ENCODE assay signal across 10 cellular contexts in genomic region chr18:7273301-7273911, GRCh38. TPM values are rescaled to one million over a fixed set of nuclear protein-coding genes. Genes with fewer than 3 reads are reported as not detected.
DNase-seq lines count a peak whose midpoint lies in the region; ATAC-seq and TF ChIP-seq lines count a peak whose summit lies in the region.
"Had no signal": no experiment of that assay in that cellular context is flagged by ENCODE, and none has a peak within 500 bp of the region (broad histone marks: within the 10 kb centered on the region; RNA-seq: fewer than 3 reads in every experiment).

No MANE protein-coding gene starts in this region.

- H3K9me3 ChIP-seq in fibroblast of lung (ENCODE audit: control insufficient read depth, insufficient read depth, low read depth, low read length) (no peaks in the 10 kb centered on the region), neuronal stem cell (replicated peaks in 1 of 2; ENCODE audit: control insufficient read depth in 2 of 2, insufficient read depth in 1 of 2, low read depth in 1 of 2, low read length in 2 of 2) (peaks cover 0 to 4% of the 10 kb centered on the region in 2 donors)

- H4K91ac ChIP-seq in neuronal stem cell (ENCODE audit: low read depth, low read length, poor library complexity) = no peak overlapping the region

- no peak overlapping the region for H4K8ac ChIP-seq in neuronal stem cell (ENCODE audit: low read depth, low read length)

- H3K36me3 ChIP-seq in fibroblast of lung (ENCODE audit: control insufficient read depth, insufficient read depth, low read length) (no peaks in the 10 kb centered on the region), neuronal stem cell (replicated peaks in 1 of 2; ENCODE audit: control insufficient read depth in 2 of 2, insufficient read depth in 2 of 2, low read length in 2 of 2) (no peaks in the 10 kb centered on the region)

- no peak overlapping the region for H2BK5ac ChIP-seq in neuronal stem cell (ENCODE audit: low read length)

- H3K4me3 ChIP-seq in fibroblast of lung (replicated peaks in 1 of 4; ENCODE audit: control extremely low read depth in 1 of 4, insufficient read depth in 1 of 4, low read depth in 3 of 4, low read length in 4 of 4) (no peak overlapping the region), neuronal stem cell (ENCODE audit: low read length in 2 of 2) (no peak overlapping the region)

- H2BK12ac ChIP-seq in neuronal stem cell (ENCODE audit: low read length) = no peak overlapping the region

- no peaks in the 10 kb centered on the region for H4K20me1 ChIP-seq in fibroblast of lung (ENCODE audit: control insufficient read depth, extremely low read depth, insufficient read depth, low read length)

- H3K27me3 ChIP-seq in fibroblast of lung (ENCODE audit: control insufficient read depth, insufficient read depth, low read length) (no peaks in the 10 kb centered on the region), neuronal stem cell (ENCODE audit: control insufficient read depth in 3 of 3, insufficient read depth in 3 of 3, low read depth in 1 of 3, low read length in 3 of 3) (peaks cover 0 to 3% (median 0%) of the 10 kb centered on the region in 3 experiments)

- H3K4ac ChIP-seq in neuronal stem cell (ENCODE audit: low read length) = no peak overlapping the region

- no peak overlapping the region for H3K23ac ChIP-seq in neuronal stem cell (ENCODE audit: low read depth, low read length, poor library complexity)

- H3K9ac ChIP-seq in fibroblast of lung (ENCODE audit: insufficient read depth, low read length) (no peak overlapping the region), neuronal stem cell (ENCODE audit: low read depth, low read length, poor library complexity) (no peak overlapping the region)

- H3K79me2 ChIP-seq in fibroblast of lung (ENCODE audit: control insufficient read depth, insufficient read depth, low read length) = no peaks in the 10 kb centered on the region

- peak overlapping the region; percentile 33 for H3K4me2 ChIP-seq in fibroblast of lung (ENCODE audit: extremely low read depth, insufficient read depth, low read length)
- H3K4me2 ChIP-seq in neuronal stem cell (ENCODE audit: insufficient read depth, low read length, poor library complexity, severe bottlenecking) = no peak overlapping the region

- H2AFZ ChIP-seq in fibroblast of lung (ENCODE audit: low read length) (peak overlapping the region; percentile 58), neuronal stem cell (ENCODE audit: low read length) (peak overlapping the region; percentile 67)

- H3K79me1 ChIP-seq in neuronal stem cell (ENCODE audit: low read depth, low read length) = no peaks in the 10 kb centered on the region

- H3K14ac ChIP-seq in neuronal stem cell (ENCODE audit: low read length) = no peak overlapping the region

- no peak for TF ChIP-seq CTCF in fibroblast of lung (conservative IDR thresholded peaks at IDR 0.05 in 1 of 2, IDR thresholded peaks at IDR 0.05 in 1 of 2; ENCODE audit: low read depth in 1 of 2, low read length in 2 of 2)

- H2BK120ac ChIP-seq in neuronal stem cell (ENCODE audit: low read depth, low read length) = no peak overlapping the region

- ATAC-seq in GM18873 (IDR thresholded peaks at IDR 0.05; ENCODE audit: low FRiP score, unreplicated experiment) = no peak

- no peak overlapping the region for H2AK5ac ChIP-seq in neuronal stem cell (ENCODE audit: low read depth, low read length)

- DNase-seq in A172 (ENCODE audit: low spot score) = peak; percentile 73
- DNase-seq in NCI-H226 = peak; percentile 18
- peak; percentile 51 to 85 for DNase-seq in fibroblast of lung (ENCODE audit: low read depth in 2 of 2)
- no peak for DNase-seq in neuronal stem cell (ENCODE audit: low spot score)
- no peak for DNase-seq in epidermal melanocyte (ENCODE audit: insufficient read length, low spot score)
- DNase-seq in activated CD4-positive, alpha-beta T cell treated with anti-CD3 and anti-CD28 coated beads for 4 hours = no peak
- no peak for DNase-seq in NCI-H446 (lab: John Stamatoyannopoulos, UW)
- DNase-seq: activated CD8-positive, alpha-beta memory T cell treated with anti-CD3 and anti-CD28 coated beads, Interleukin-2, amount 50 U/mL, for 48 hours had no signal

- H3K27ac ChIP-seq in fibroblast of lung (ENCODE audit: insufficient read depth, low read length) = no peak overlapping the region
- H3K27ac ChIP-seq in neuronal stem cell (replicated peaks; ENCODE audit: low read length) = no peak overlapping the region

- no peak overlapping the region for H2BK15ac ChIP-seq in neuronal stem cell (ENCODE audit: low read length)

- H3K18ac ChIP-seq in neuronal stem cell (ENCODE audit: low read length) = peak overlapping the region; percentile 2

- no CpG with 5 or more reads among the region's 12 CpGs for WGBS in neuronal stem cell (ENCODE audit: extremely low coverage in 2 of 2, insufficient read length in 2 of 2, insufficient replicate concordance in 1 of 2), 2 donors

- H3K4me1 ChIP-seq in fibroblast of lung (ENCODE audit: control insufficient read depth, extremely low read depth, insufficient read depth, low read length) (peaks cover 3% of the 10 kb centered on the region), neuronal stem cell (ENCODE audit: control insufficient read depth in 2 of 2, insufficient read depth in 1 of 2, low read depth in 1 of 2, low read length in 2 of 2) (peaks cover 0 to 2% of the 10 kb centered on the region in 2 donors)

RNA-seq across cellular contexts. Expression of gene LRRC30, which starts 42.5 kb away (rescaled TPM):
- not detected in 2 replicates for total RNA-seq in A172 (2014; rRNA removed; shearing (Covaris generic))
- total RNA-seq in fibroblast of lung = not detected in 2 replicates
- not detected in 2 replicates for polyA plus RNA-seq in fibroblast of lung
- polyA plus RNA-seq in fibroblast of lung (2012) = not detected in 2 replicates
- polyA minus RNA-seq in fibroblast of lung (ENCODE audit: low replicate concordance) = not detected in 2 replicates
- not detected for polyA plus RNA-seq in neuronal stem cell (2013, experiment 1 of 2)
- polyA plus RNA-seq in neuronal stem cell (2013, experiment 2 of 2) = not detected
- polyA plus RNA-seq: AG04450 had no signal

Comparison
In these comparisons a context has a peak if more than half of its experiments do, and no peak if none do; other contexts are left out.
1. DNase-seq: peak in A172 (single experiment), NCI-H226 (single experiment) and fibroblast of lung (2 of 2); none in neuronal stem cell (single experiment), epidermal melanocyte (single experiment), activated CD4-positive, alpha-beta T cell treated with anti-CD3 and anti-CD28 coated beads for 4 hours (0 of 2) and NCI-H446 (0 of 2).